Comparison of ENCODE assay signal across 19 cellular contexts in the genomic region with DNA sequence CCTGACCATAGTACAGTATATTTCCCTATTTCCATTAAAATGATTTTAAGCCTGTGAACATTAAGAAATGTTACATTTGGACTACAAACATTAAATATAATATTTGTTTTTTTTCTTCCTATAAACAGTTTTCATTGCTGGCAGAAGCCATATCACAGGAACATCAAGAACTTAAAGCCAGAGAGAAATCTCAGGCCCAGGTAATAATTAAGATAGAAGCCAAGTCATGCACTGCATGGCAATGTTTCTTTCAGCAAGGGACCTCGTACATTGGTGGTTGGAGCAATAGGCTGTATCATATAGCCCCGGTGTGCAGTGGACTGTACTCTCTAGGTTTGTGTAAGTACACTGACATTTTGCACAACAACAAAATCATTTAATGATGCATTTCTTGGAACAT.
"Had no signal": no experiment of that assay in that cellular context is flagged by ENCODE, and none has a peak within 500 bp of the region (broad histone marks: within the 10 kb centered on the region; RNA-seq: fewer than 3 reads in every experiment).

No MANE protein-coding gene starts in this region.

- H3K27me3 Mint-ChIP-seq: effector memory CD8-positive, alpha-beta T cell; stimulated activated naive B cell treated with anti-CD40 and anti-IgM and Interleukin-4, amounts not matched to agents 10 μg/mL and 1 μg/mL and 100 μg/mL, for 72 hours had no signal

- H3K27me3 ChIP-seq: cardiac muscle cell, esophagus squamous epithelium, neutrophil, pancreas, sigmoid colon, spleen, upper lobe of right lung had no signal

- H3K27ac Mint-ChIP-seq: activated T-helper 1 cell treated with anti-CD3 and anti-CD28 coated beads, Interleukin-12 subunit alpha, Interleukin-12 subunit beta, Interleukin-2, Interleukin-4 antibody, amounts not matched to agents 30 ng/mL and 10 ng/mL and 1 ng/mL, durations not matched to agents 14 hours and 24 hours and 36 hours had no signal

- ATAC-seq: effector memory CD8-positive, alpha-beta T cell; natural killer cell; pancreas; stimulated activated naive B cell treated with anti-CD40 and anti-IgM and Interleukin-4, amounts not matched to agents 10 μg/mL and 1 μg/mL and 100 μg/mL, for 72 hours; upper lobe of right lung had no signal

- H3K4me1 Mint-ChIP-seq: immature natural killer cell had no signal

- H3K9me3 ChIP-seq: esophagus squamous epithelium, neutrophil, pancreas, sigmoid colon, spleen, thoracic aorta, upper lobe of right lung had no signal

- H3K9me3 Mint-ChIP-seq: activated T-helper 1 cell treated with anti-CD3 and anti-CD28 coated beads, Interleukin-12 subunit alpha, Interleukin-12 subunit beta, Interleukin-2, Interleukin-4 antibody, amounts not matched to agents 30 ng/mL and 10 ng/mL and 1 ng/mL, durations not matched to agents 14 hours and 24 hours and 36 hours; effector memory CD8-positive, alpha-beta T cell; immature natural killer cell; natural killer cell; stimulated activated naive B cell treated with anti-CD40 and anti-IgM and Interleukin-4, amounts not matched to agents 10 μg/mL and 1 μg/mL and 100 μg/mL, for 72 hours had no signal

- DNase-seq: activated CD8-positive, alpha-beta memory T cell treated with anti-CD3 and anti-CD28 coated beads, Interleukin-2, amount 50 U/mL, for 4 hours; activated naive CD4-positive, alpha-beta T cell treated with Interleukin-2 at 50 U/mL for 16 hours; effector memory CD8-positive, alpha-beta T cell; esophagus squamous epithelium; immature natural killer cell; kidney glomerular epithelial cell; mesendoderm; natural killer cell; pancreas; sigmoid colon; spleen; stimulated activated CD4-positive, alpha-beta T cell treated with anti-CD3 and anti-CD28 coated beads, Interleukin-4, amount 100 ng/mL, for 4 hours; stimulated activated naive B cell treated with anti-CD40 and anti-IgM and Interleukin-4, amounts not matched to agents 10 μg/mL and 1 μg/mL and 100 μg/mL, for 72 hours; SW 1271; upper lobe of right lung had no signal

- H3K4me1 ChIP-seq: esophagus squamous epithelium, pancreas, sigmoid colon had no signal

- H3K27ac ChIP-seq: cardiac muscle cell, esophagus squamous epithelium, neutrophil, pancreas, sigmoid colon, thoracic aorta, upper lobe of right lung had no signal

- H3K4me3 Mint-ChIP-seq: activated T-helper 1 cell treated with anti-CD3 and anti-CD28 coated beads, Interleukin-12 subunit alpha, Interleukin-12 subunit beta, Interleukin-2, Interleukin-4 antibody, amounts not matched to agents 30 ng/mL and 10 ng/mL and 1 ng/mL, durations not matched to agents 14 hours and 24 hours and 36 hours; effector memory CD8-positive, alpha-beta T cell; immature natural killer cell; natural killer cell; stimulated activated naive B cell treated with anti-CD40 and anti-IgM and Interleukin-4, amounts not matched to agents 10 μg/mL and 1 μg/mL and 100 μg/mL, for 72 hours had no signal

- H3K4me3 ChIP-seq: cardiac muscle cell, esophagus squamous epithelium, pancreas, sigmoid colon, spleen, thoracic aorta, upper lobe of right lung had no signal
